1 cellular context compared by ENCODE assay signal in the genomic region with DNA sequence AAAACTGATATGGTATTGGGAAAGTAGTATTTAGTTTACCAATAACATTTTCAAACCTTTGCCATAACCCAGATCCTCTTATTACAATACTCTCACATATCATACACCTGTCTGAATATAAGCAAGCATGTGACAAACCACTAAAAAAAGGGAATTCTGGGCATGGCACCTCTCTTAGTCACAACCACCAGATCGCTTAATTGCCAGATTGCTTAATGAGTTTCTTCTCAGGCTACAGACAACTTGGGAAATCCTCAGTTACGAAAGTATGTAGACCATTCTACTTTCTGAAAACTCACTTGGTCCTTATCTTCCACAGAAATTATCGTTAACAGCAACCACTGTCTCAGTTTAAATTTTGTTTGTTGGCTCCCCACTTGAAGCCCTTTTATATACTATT.
TF ChIP-seq lines count a peak whose summit lies in the region.

No MANE protein-coding gene starts in this region.

TF ChIP-seq in GM23338, 12 proteins besides CTCF, POLR2A, EP300 and RAD21 (continued from another document):
- TF ChIP-seq, protein P1, sequence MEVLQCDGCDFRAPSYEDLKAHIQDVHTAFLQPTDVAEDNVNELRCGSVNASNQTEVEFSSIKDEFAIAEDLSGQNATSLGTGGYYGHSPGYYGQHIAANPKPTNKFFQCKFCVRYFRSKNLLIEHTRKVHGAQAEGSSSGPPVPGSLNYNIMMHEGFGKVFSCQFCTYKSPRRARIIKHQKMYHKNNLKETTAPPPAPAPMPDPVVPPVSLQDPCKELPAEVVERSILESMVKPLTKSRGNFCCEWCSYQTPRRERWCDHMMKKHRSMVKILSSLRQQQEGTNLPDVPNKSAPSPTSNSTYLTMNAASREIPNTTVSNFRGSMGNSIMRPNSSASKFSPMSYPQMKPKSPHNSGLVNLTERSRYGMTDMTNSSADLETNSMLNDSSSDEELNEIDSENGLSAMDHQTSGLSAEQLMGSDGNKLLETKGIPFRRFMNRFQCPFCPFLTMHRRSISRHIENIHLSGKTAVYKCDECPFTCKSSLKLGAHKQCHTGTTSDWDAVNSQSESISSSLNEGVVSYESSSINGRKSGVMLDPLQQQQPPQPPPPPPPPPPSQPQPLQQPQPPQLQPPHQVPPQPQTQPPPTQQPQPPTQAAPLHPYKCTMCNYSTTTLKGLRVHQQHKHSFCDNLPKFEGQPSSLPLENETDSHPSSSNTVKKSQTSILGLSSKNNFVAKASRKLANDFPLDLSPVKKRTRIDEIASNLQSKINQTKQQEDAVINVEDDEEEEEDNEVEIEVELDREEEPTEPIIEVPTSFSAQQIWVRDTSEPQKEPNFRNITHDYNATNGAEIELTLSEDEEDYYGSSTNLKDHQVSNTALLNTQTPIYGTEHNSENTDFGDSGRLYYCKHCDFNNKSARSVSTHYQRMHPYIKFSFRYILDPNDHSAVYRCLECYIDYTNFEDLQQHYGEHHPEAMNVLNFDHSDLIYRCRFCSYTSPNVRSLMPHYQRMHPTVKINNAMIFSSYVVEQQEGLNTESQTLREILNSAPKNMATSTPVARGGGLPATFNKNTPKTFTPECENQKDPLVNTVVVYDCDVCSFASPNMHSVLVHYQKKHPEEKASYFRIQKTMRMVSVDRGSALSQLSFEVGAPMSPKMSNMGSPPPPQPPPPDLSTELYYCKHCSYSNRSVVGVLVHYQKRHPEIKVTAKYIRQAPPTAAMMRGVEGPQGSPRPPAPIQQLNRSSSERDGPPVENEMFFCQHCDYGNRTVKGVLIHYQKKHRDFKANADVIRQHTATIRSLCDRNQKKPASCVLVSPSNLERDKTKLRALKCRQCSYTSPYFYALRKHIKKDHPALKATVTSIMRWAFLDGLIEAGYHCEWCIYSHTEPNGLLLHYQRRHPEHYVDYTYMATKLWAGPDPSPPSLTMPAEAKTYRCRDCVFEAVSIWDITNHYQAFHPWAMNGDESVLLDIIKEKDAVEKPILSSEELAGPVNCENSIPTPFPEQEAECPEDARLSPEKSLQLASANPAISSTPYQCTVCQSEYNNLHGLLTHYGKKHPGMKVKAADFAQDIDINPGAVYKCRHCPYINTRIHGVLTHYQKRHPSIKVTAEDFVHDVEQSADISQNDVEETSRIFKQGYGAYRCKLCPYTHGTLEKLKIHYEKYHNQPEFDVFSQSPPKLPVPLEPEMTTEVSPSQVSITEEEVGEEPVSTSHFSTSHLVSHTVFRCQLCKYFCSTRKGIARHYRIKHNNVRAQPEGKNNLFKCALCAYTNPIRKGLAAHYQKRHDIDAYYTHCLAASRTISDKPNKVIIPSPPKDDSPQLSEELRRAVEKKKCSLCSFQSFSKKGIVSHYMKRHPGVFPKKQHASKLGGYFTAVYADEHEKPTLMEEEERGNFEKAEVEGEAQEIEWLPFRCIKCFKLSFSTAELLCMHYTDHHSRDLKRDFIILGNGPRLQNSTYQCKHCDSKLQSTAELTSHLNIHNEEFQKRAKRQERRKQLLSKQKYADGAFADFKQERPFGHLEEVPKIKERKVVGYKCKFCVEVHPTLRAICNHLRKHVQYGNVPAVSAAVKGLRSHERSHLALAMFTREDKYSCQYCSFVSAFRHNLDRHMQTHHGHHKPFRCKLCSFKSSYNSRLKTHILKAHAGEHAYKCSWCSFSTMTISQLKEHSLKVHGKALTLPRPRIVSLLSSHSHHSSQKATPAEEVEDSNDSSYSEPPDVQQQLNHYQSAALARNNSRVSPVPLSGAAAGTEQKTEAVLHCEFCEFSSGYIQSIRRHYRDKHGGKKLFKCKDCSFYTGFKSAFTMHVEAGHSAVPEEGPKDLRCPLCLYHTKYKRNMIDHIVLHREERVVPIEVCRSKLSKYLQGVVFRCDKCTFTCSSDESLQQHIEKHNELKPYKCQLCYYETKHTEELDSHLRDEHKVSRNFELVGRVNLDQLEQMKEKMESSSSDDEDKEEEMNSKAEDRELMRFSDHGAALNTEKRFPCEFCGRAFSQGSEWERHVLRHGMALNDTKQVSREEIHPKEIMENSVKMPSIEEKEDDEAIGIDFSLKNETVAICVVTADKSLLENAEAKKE (CRISPR knock-in tag; IDR thresholded peaks at IDR 0.05) = no peak
- no peak for TF ChIP-seq JUNB (IDR thresholded peaks at IDR 0.05; ENCODE audit: unreplicated experiment)
